In genomic region chr6:155889405-155889804, GRCh38 we compare ENCODE assay signal across 13 cellular contexts.
DNase-seq lines count a peak whose midpoint lies in the region; FAIRE-seq and TF ChIP-seq lines count a peak whose summit lies in the region.
"Had no signal": no experiment of that assay in that cellular context is flagged by ENCODE, and none has a peak within 500 bp of the region (broad histone marks: within the 10 kb centered on the region; RNA-seq: fewer than 3 reads in every experiment).

No MANE protein-coding gene starts in this region.

- H3K4ac ChIP-seq in H1 (replicated peaks; ENCODE audit: insufficient read length, low read depth, low read length), result no peak overlapping the region

- peaks cover 25% of the 10 kb centered on the region for H3K4me1 Mint-ChIP-seq in nephron progenitor cell

- no peak for TF ChIP-seq EP300 in H1 (IDR thresholded peaks at IDR 0.05; ENCODE audit: borderline replicate concordance in 1 of 2, low read depth in 2 of 2, low read length in 2 of 2)

- H3K23me2 ChIP-seq in H1 (ENCODE audit: low read depth, low read length), result no peaks in the 10 kb centered on the region; the same call in 1 of the 2 replicates

- H3K27me3 Mint-ChIP-seq in nephron progenitor cell (ENCODE audit: low read depth, poor library complexity), result no peaks in the 10 kb centered on the region
- H3K27me3 Mint-ChIP-seq: CD4-positive, CD25-positive, alpha-beta regulatory T cell; IgD-negative memory B cell had no signal

- H3K4me3 ChIP-seq in H1 (ENCODE audit: extremely low read depth in 1 of 4, insufficient read depth in 2 of 4, low read depth in 3 of 4, low read length in 4 of 4), result no peak overlapping the region

- no peak overlapping the region for H2BK20ac ChIP-seq in H1 (ENCODE audit: low read length)

- no peak overlapping the region for H3K56ac ChIP-seq in H1 (replicated peaks; ENCODE audit: insufficient read length, low read depth, low read length)

- no peak overlapping the region for H2BK15ac ChIP-seq in H1 (ENCODE audit: low read length)

- CTCF ChIA-PET in H1 (lab: Charles Lee; ENCODE audit: partially characterized antibody), result no interaction called here

- no peak overlapping the region for H3K18ac ChIP-seq in H1 (ENCODE audit: extremely low read depth, low read length)

- H3K23ac ChIP-seq in H1 (ENCODE audit: insufficient read length), result no peak overlapping the region

- no peak overlapping the region for H2BK5ac ChIP-seq in H1 (ENCODE audit: low read depth, low read length)

- H2BK120ac ChIP-seq in H1 (replicated peaks; ENCODE audit: low read depth, low read length), result no peak overlapping the region

- no peak overlapping the region for H3K14ac ChIP-seq in H1 (ENCODE audit: insufficient read length)

- no peak for TF ChIP-seq RAD21 in H1 (IDR thresholded peaks at IDR 0.05 in 1 of 2, conservative IDR thresholded peaks at IDR 0.05 in 1 of 2; ENCODE audit: low read depth in 2 of 2, low read length in 2 of 2)

- FAIRE-seq in H1 (lab: Jason Lieb, UNC), result no peak
- FAIRE-seq: H54 had no signal

- H4K91ac ChIP-seq in H1 (replicated peaks; ENCODE audit: insufficient read length, low read length), result no peak overlapping the region

- H3K79me2 ChIP-seq in H1 (ENCODE audit: control insufficient read depth in 1 of 2, insufficient read depth in 2 of 2, low read length in 2 of 2), result no peaks in the 10 kb centered on the region

- no peak overlapping the region for H3K9ac ChIP-seq in H1 (replicated peaks in 1 of 4; ENCODE audit: extremely low read depth in 1 of 4, low read depth in 3 of 4, low read length in 3 of 4)

- H2AFZ ChIP-seq in H1 (ENCODE audit: low read length), result no peak overlapping the region

- H3K9me3 ChIP-seq in H1 (ENCODE audit: insufficient read depth in 2 of 2, low read depth in 1 of 2, low read length in 1 of 2), result no peaks in the 10 kb centered on the region

- no peaks in the 10 kb centered on the region for H3K36me3 Mint-ChIP-seq in nephron progenitor cell (ENCODE audit: low read depth)
- H3K36me3 Mint-ChIP-seq: CD4-positive, CD25-positive, alpha-beta regulatory T cell had no signal

- no peak for TF ChIP-seq POLR2A in H1 (IDR thresholded peaks at IDR 0.05; ENCODE audit: control extremely low read depth in 1 of 2, low read depth in 2 of 2, low read length in 2 of 2)

- no peaks in the 10 kb centered on the region for H3K36me3 ChIP-seq in H1 (ENCODE audit: control insufficient read depth in 2 of 4, insufficient read depth in 4 of 4, low read length in 3 of 4)

- no peak overlapping the region for H3K4me2 ChIP-seq in H1 (ENCODE audit: insufficient read depth in 1 of 2, low read depth in 2 of 2, low read length in 2 of 2)

- H3K27ac Mint-ChIP-seq in nephron progenitor cell, result no peak overlapping the region
- H3K27ac Mint-ChIP-seq: CD4-positive, CD25-positive, alpha-beta regulatory T cell; IgD-negative memory B cell had no signal

- no peaks in the 10 kb centered on the region for H3K79me1 ChIP-seq in H1 (ENCODE audit: low read depth, low read length)

- peaks cover 0 to 12% (median 10%) of the 10 kb centered on the region in 4 experiments; a peak in 3 of 7 replicates for H3K4me1 ChIP-seq in H1 (replicated peaks in 1 of 4; ENCODE audit: control insufficient read depth in 3 of 4, insufficient read depth in 4 of 4, low read length in 3 of 4)

- H2BK12ac ChIP-seq in H1 (ENCODE audit: low read depth, low read length), result no peak overlapping the region

- POLR2A ChIA-PET in H1 (lab: Charles Lee; ENCODE audit: partially characterized antibody), result no interaction called here

- TF ChIP-seq CTCF in H1 (IDR thresholded peaks at IDR 0.05; ENCODE audit: control extremely low read depth in 1 of 3, insufficient read depth in 1 of 3, low read depth in 1 of 3, low read length in 3 of 3), result no peak
- no peak for TF ChIP-seq CTCF in nephron progenitor cell (IDR thresholded peaks at IDR 0.05)

- no peak overlapping the region for H3K27ac ChIP-seq in H1 (ENCODE audit: low read depth, low read length)
- H3K27ac ChIP-seq: 22Rv1 had no signal

- no peaks in the 10 kb centered on the region for H3K27me3 ChIP-seq in H1 (replicated peaks in 1 of 4; ENCODE audit: control insufficient read depth in 3 of 4, extremely low read depth in 1 of 4, insufficient read depth in 3 of 4, low read length in 3 of 4)

- no peak overlapping the region for H2AK5ac ChIP-seq in H1 (ENCODE audit: low read depth, low read length)

- no peak overlapping the region for H4K5ac ChIP-seq in H1 (ENCODE audit: insufficient read length, low read depth, low read length)

- no peaks in the 10 kb centered on the region for H4K20me1 ChIP-seq in H1 (replicated peaks in 1 of 2; ENCODE audit: control insufficient read depth in 1 of 2, insufficient read depth in 2 of 2, low read length in 2 of 2)

- peak; percentile 14 for DNase-seq in ELF-1 (ENCODE audit: low read depth, low spot score)
- no peak for DNase-seq in H1 (ENCODE audit: low read depth in 1 of 2, low spot score in 2 of 2)
- peak; percentile 30 for DNase-seq in iPS-NIHi7 (ENCODE audit: extremely low spot score)
- peak; percentile 12 for DNase-seq in nephron progenitor cell
- no peak for DNase-seq in CD1c-positive myeloid dendritic cell (ENCODE audit: extremely low spot score)
- no peak for DNase-seq in NAMALWA (ENCODE audit: low spot score)
- DNase-seq in globus pallidus (ENCODE audit: low spot score), result no peak
- DNase-seq in NCI-H1092 (lab: John Stamatoyannopoulos, UW), result no peak
- DNase-seq: CD4-positive, CD25-positive, alpha-beta regulatory T cell; DMS53 had no signal

- WGBS in H1 (ENCODE audit: extremely low coverage in 1 of 2, insufficient coverage in 1 of 2, insufficient read length in 1 of 2, insufficient replicate concordance in 2 of 2, low coverage in 1 of 2, low lambda C conversion rate in 2 of 2, missing lambda C conversion rate in 1 of 2), 2 experiments, result 85% methylated on average over 3 of the region's 3 CpGs; no CpG with 5 or more reads in 1 of the 2 experiments

- H3K9me3 Mint-ChIP-seq in nephron progenitor cell, result no peaks in the 10 kb centered on the region
- H3K9me3 Mint-ChIP-seq: CD4-positive, CD25-positive, alpha-beta regulatory T cell; IgD-negative memory B cell had no signal

- H4K8ac ChIP-seq in H1 (ENCODE audit: extremely low read depth, insufficient read depth, low read length), result no peak overlapping the region

- no peak overlapping the region for H3K4me3 Mint-ChIP-seq in nephron progenitor cell
- H3K4me3 Mint-ChIP-seq: CD4-positive, CD25-positive, alpha-beta regulatory T cell; IgD-negative memory B cell had no signal

TF ChIP-seq in H1, 55 proteins besides CTCF, POLR2A, EP300 and RAD21:
- TF ChIP-seq JUND (IDR thresholded peaks at IDR 0.05; ENCODE audit: low read length), result no peak
- no peak for TF ChIP-seq TAF1 (IDR thresholded peaks at IDR 0.05; ENCODE audit: low read depth, low read length)
- no peak for TF ChIP-seq EGR1 (IDR thresholded peaks at IDR 0.05; ENCODE audit: borderline replicate concordance, low read depth, low read length)
- TF ChIP-seq JUN (IDR thresholded peaks at IDR 0.05; ENCODE audit: low read depth, low read length), result no peak
- no peak for TF ChIP-seq USF2 (IDR thresholded peaks at IDR 0.05; ENCODE audit: low read length)
- peak; percentile 81 for TF ChIP-seq TEAD4 (IDR thresholded peaks at IDR 0.05; ENCODE audit: low read depth, low read length)
- peak; percentile 44 for TF ChIP-seq ASH2L (IDR thresholded peaks at IDR 0.05; ENCODE audit: low read length)
- no peak for TF ChIP-seq NRF1 (IDR thresholded peaks at IDR 0.05; ENCODE audit: low read depth, low read length)
- no peak for TF ChIP-seq CREB1 (IDR thresholded peaks at IDR 0.05)

Comparison
In these comparisons a context has a peak if more than half of its experiments do, and no peak if none do; other contexts are left out.
1. DNase-seq: peak in ELF-1 (single experiment), iPS-NIHi7 (single experiment) and nephron progenitor cell (single experiment); none in H1 (0 of 2), CD1c-positive myeloid dendritic cell (single experiment), NAMALWA (single experiment), globus pallidus (single experiment) and NCI-H1092 (single experiment).